Comparison of ENCODE assay signal across 1 cellular context in genomic region chr20:57316795-57317201, GRCh38.
TF ChIP-seq lines count a peak whose summit lies in the region.

No MANE protein-coding gene starts in this region.

TF ChIP-seq in HepG2, 621 proteins besides CTCF, POLR2A, EP300 and RAD21:
- no peak for TF ChIP-seq FIP1L1 (IDR thresholded peaks at IDR 0.05; ENCODE audit: borderline replicate concordance, insufficient read depth, low read depth, low read length)
- no peak for TF ChIP-seq PITX1 (CRISPR knock-in tag; IDR thresholded peaks at IDR 0.05)
- no peak for TF ChIP-seq MAF1 (CRISPR knock-in tag; IDR thresholded peaks at IDR 0.05; ENCODE audit: borderline replicate concordance)
- no peak for TF ChIP-seq IRF2 (CRISPR knock-in tag; IDR thresholded peaks at IDR 0.05)
- no peak for TF ChIP-seq ZMAT5 (CRISPR knock-in tag; IDR thresholded peaks at IDR 0.05; ENCODE audit: borderline replicate concordance, low read depth)
- TF ChIP-seq MIER2 (CRISPR knock-in tag; IDR thresholded peaks at IDR 0.05) = no peak
- no peak for TF ChIP-seq TAF15 (IDR thresholded peaks at IDR 0.05; ENCODE audit: low read depth, low read length, poor library complexity, severe bottlenecking)
- no peak for TF ChIP-seq JUN (CRISPR knock-in tag; IDR thresholded peaks at IDR 0.05)
- no peak for TF ChIP-seq SMARCC2 (IDR thresholded peaks at IDR 0.05)
- TF ChIP-seq SNRNP70 (IDR thresholded peaks at IDR 0.05; ENCODE audit: low read depth, low read length) = no peak
- TF ChIP-seq PRDM4 (CRISPR knock-in tag; IDR thresholded peaks at IDR 0.05; ENCODE audit: borderline replicate concordance) = no peak
- TF ChIP-seq SIX1 (CRISPR knock-in tag; IDR thresholded peaks at IDR 0.05; ENCODE audit: borderline replicate concordance) = no peak
- no peak for TF ChIP-seq ZNF720 (CRISPR knock-in tag; IDR thresholded peaks at IDR 0.05)
- TF ChIP-seq MXD4 (CRISPR knock-in tag; IDR thresholded peaks at IDR 0.05) = no peak
- TF ChIP-seq NR0B2 (CRISPR knock-in tag; IDR thresholded peaks at IDR 0.05) = no peak
- no peak for TF ChIP-seq ZNF772 (CRISPR knock-in tag; IDR thresholded peaks at IDR 0.05)
- no peak for TF ChIP-seq KDM2A (CRISPR knock-in tag; IDR thresholded peaks at IDR 0.05; ENCODE audit: borderline replicate concordance, low read depth)
